Comparison of ENCODE assay signal across 9 cellular contexts in the genomic region with DNA sequence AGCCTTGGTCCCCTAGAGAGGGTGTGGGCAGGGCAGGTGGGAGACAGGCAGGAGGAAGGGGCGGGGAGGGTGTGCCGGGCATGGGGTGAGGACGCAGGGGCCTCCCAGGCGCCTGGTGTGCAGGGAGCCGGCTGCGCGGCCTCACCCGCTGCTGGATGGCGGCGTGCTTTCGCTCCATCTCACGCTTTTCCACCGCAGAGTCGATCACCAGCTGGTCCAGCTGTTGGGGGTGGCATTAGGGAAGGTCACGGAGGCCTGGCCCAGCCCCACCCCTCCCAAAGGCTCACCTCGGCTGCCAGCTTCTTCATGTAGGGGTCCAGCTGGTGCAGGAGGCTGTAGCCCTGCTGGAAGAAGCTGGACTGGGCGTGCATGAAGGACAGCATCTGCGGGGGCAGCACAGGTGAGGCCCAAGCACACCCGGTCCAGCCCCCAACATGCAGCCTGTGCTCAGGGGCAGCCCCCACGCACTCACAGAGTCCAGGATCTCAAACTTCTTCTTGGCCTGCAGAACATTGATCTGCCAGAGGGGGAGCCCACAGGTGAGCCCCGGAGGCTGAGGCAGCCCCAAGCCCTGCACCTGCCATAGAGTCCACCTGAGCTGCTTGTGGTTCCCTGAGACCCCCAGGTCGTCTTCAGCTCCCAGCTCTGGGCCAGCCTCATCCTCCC. TPM values are rescaled to one million over a fixed set of nuclear protein-coding genes. Genes with fewer than 3 reads are reported as not detected.
DNase-seq lines count a peak whose midpoint lies in the region; ATAC-seq and TF ChIP-seq lines count a peak whose summit lies in the region.
"Had no signal": no experiment of that assay in that cellular context is flagged by ENCODE, and none has a peak within 500 bp of the region (broad histone marks: within the 10 kb centered on the region; RNA-seq: fewer than 3 reads in every experiment).

No MANE protein-coding gene starts in this region.

- no peak overlapping the region for H2AFZ ChIP-seq in KMS-11 (ENCODE audit: low read depth)

- H3K4me2 ChIP-seq in KMS-11: no peak overlapping the region

- no peaks in the 10 kb centered on the region; the same call in 1 of the 2 replicates for H4K20me1 ChIP-seq in KMS-11 (ENCODE audit: insufficient read depth)

- H3K27me3 ChIP-seq in KMS-11 (ENCODE audit: insufficient read depth, low read depth) (no peaks in the 10 kb centered on the region), body of pancreas (no peaks in the 10 kb centered on the region)

- ATAC-seq in body of pancreas (no peak), HG03108 (IDR thresholded peaks at IDR 0.05; ENCODE audit: unreplicated experiment) (no peak), HG03097 (IDR thresholded peaks at IDR 0.05; ENCODE audit: low FRiP score, unreplicated experiment) (no peak)

- H3K27ac ChIP-seq in KMS-11 (no peak overlapping the region), body of pancreas (no peak overlapping the region)

- H3K4me3 ChIP-seq in KMS-11 (IDR thresholded peaks at IDR 0.05; ENCODE audit: insufficient read depth, low read depth, low read length): no peak overlapping the region
- H3K4me3 ChIP-seq in body of pancreas: no peak overlapping the region

- DNase-seq in NCI-H2171 treated with DMSO at 0.1 percent for 48 hours (lab: John Stamatoyannopoulos, UW): peak; percentile 49
- DNase-seq in NCI-H2171 (lab: John Stamatoyannopoulos, UW): no peak
- no peak for DNase-seq in body of pancreas
- no peak for DNase-seq in nephron progenitor cell
- no peak for DNase-seq in NCI-H1694 treated with DMSO at 0.1 percent for 48 hours (lab: John Stamatoyannopoulos, UW)
- DNase-seq: AML-193 had no signal

- peaks cover 5% of the 10 kb centered on the region for H3K79me2 ChIP-seq in KMS-11 (ENCODE audit: insufficient read depth, low read depth)

- 88 to 96% methylated on average over 9 to 22 of the region's 22 CpGs for WGBS in body of pancreas, 2 donors

- H3K9me3 Mint-ChIP-seq in nephron progenitor cell: no peaks in the 10 kb centered on the region

- TF ChIP-seq POLR2A in body of pancreas (IDR thresholded peaks at IDR 0.05): no peak

- H3K27ac Mint-ChIP-seq in nephron progenitor cell: no peak overlapping the region

- no peaks in the 10 kb centered on the region for H3K36me3 ChIP-seq in KMS-11 (ENCODE audit: insufficient read depth)
- H3K36me3 ChIP-seq in body of pancreas (replicated peaks in 1 of 2; ENCODE audit: insufficient read depth in 1 of 2, low read depth in 2 of 2): no peaks in the 10 kb centered on the region

- H3K4me1 Mint-ChIP-seq in nephron progenitor cell: peaks cover 5% of the 10 kb centered on the region

- no peaks in the 10 kb centered on the region for H3K9me3 ChIP-seq in body of pancreas

- H3K27me3 Mint-ChIP-seq in nephron progenitor cell (ENCODE audit: low read depth, poor library complexity): peaks cover 3% of the 10 kb centered on the region

- no peaks in the 10 kb centered on the region for H3K36me3 Mint-ChIP-seq in nephron progenitor cell (ENCODE audit: low read depth)

- intact Hi-C loops in body of pancreas (cut with DNase I): loop anchor here (10.0 kb wide), 2 partner anchors 265 to 315 kb away; a partner anchor contains a TSS

- no peak overlapping the region for H3K4me3 Mint-ChIP-seq in nephron progenitor cell

- no peak overlapping the region for H3K9ac ChIP-seq in KMS-11

- H3K4me1 ChIP-seq in KMS-11 (ENCODE audit: low read depth, poor library complexity, severe bottlenecking): peaks cover 5% of the 10 kb centered on the region
- H3K4me1 ChIP-seq in body of pancreas: peaks cover 8% of the 10 kb centered on the region

- TF ChIP-seq CTCF in KMS-11 (conservative IDR thresholded peaks at IDR 0.05; ENCODE audit: low read depth, low read length) (peak; percentile 69), body of pancreas (IDR thresholded peaks at IDR 0.05) (peak in 4 of 7 experiments; percentile 14 to 29 (median 22)), nephron progenitor cell (IDR thresholded peaks at IDR 0.05) (peak; percentile 45)

RNA-seq across cellular contexts. Expression of a gene that starts 7.9 kb away (rescaled TPM):
- 10 to 100 TPM; 37.9 to 53.7 TPM for total RNA-seq in body of pancreas

RNA-seq across cellular contexts. Expression of a gene that starts 8.6 kb away (rescaled TPM):
- total RNA-seq in body of pancreas: 10 to 100 TPM; 20.2 to 20.8 TPM

RNA-seq across cellular contexts. Expression of a gene that starts 19.6 kb away (rescaled TPM):
- total RNA-seq in body of pancreas: 1 to 10 TPM; 4.0 to 4.2 TPM

RNA-seq across cellular contexts. Expression of a gene that starts 24.6 kb away (rescaled TPM):
- 100 to 1,000 TPM in 1 of 2 donors, 10 to 100 TPM in 1; 89.0 to 189 TPM for total RNA-seq in body of pancreas

RNA-seq across cellular contexts. Expression of a gene that starts 24.8 kb away (rescaled TPM):
- total RNA-seq in body of pancreas: 10 to 100 TPM; 15.6 to 33.0 TPM
